Comparison of ENCODE assay signal across 14 cellular contexts in the genomic region with DNA sequence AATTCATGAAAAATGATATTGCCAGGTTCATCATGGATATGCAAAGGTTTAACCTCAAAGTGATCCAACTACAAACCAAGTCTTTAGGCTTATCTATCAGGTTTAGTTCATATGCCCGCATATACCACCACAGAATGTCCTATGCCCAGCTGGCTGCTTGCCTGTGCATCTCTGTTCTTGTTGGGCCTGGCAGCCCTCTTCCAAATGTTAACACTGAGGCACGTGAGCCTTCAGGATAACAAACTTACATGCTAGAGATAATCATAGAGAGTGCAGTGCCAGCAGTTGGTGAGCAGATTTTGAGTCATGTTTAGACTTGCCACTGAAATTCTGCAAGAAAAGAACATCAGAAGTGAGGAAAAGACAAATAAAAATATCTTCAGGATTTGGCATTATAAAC.
DNase-seq lines count a peak whose midpoint lies in the region; ATAC-seq and TF ChIP-seq lines count a peak whose summit lies in the region.
"Had no signal": no experiment of that assay in that cellular context is flagged by ENCODE, and none has a peak within 500 bp of the region (broad histone marks: within the 10 kb centered on the region; RNA-seq: fewer than 3 reads in every experiment).

No MANE protein-coding gene starts in this region.

- no peaks in the 10 kb centered on the region for H3K36me3 Mint-ChIP-seq in MCF 10A (ENCODE audit: insufficient read depth, unreplicated experiment)
- H3K36me3 Mint-ChIP-seq: CD8-positive, alpha-beta memory T cell had no signal

- H3K4me2 ChIP-seq in mammary epithelial cell (ENCODE audit: insufficient read depth, low read depth, low read length) (no peak overlapping the region), PC-9 (no peak overlapping the region)
- H3K4me2 ChIP-seq: BLaER1 had no signal

- 31% methylated on average over 2 of the region's 2 CpGs for WGBS in mammary epithelial cell (ENCODE audit: low coverage, missing lambda C conversion rate)
- 23 to 47% methylated on average over 2 of the region's 2 CpGs for WGBS in heart right ventricle, 2 donors
- 44% methylated on average over 2 of the region's 2 CpGs for WGBS in right cardiac atrium

- peak overlapping the region; percentile 49 for H3K27ac Mint-ChIP-seq in MCF 10A (ENCODE audit: low read depth, unreplicated experiment)
- H3K27ac Mint-ChIP-seq: CD8-positive, alpha-beta memory T cell had no signal

- no peak overlapping the region for H3K4me3 ChIP-seq in mammary epithelial cell (replicated peaks in 1 of 3; ENCODE audit: insufficient read depth in 1 of 3, low read depth in 2 of 3, low read length in 3 of 3)
- H3K4me3 ChIP-seq in heart right ventricle, result no peak overlapping the region
- no peak overlapping the region for H3K4me3 ChIP-seq in right cardiac atrium (ENCODE audit: low read length)
- no peak overlapping the region for H3K4me3 ChIP-seq in PC-9
- H3K4me3 ChIP-seq: BLaER1, HAP-1 had no signal

- CTCF ChIA-PET in MCF 10A (lab: Yijun Ruan, JAX), result no interaction called here
- CTCF ChIA-PET in mammary epithelial cell (lab: Charles Lee; ENCODE audit: low non-redundant PET), result no interaction called here
- CTCF ChIA-PET in PC-9 (lab: Charles Lee), result no interaction called here

- H3K9me3 ChIP-seq in mammary epithelial cell (replicated peaks; ENCODE audit: insufficient read depth, low read length) (peaks cover 17% of the 10 kb centered on the region), heart right ventricle (peaks cover 0 to 4% (median 0%) of the 10 kb centered on the region in 11 donors), right cardiac atrium (ENCODE audit: control insufficient read depth, low read length) (no peaks in the 10 kb centered on the region), PC-9 (ENCODE audit: insufficient read depth, low read depth) (no peaks in the 10 kb centered on the region)
- H3K9me3 ChIP-seq: BLaER1, Caco-2, HAP-1 had no signal

- H3F3A ChIP-seq in PC-9 (ENCODE audit: insufficient read depth, low read depth), result no peaks in the 10 kb centered on the region

- peaks cover 18% of the 10 kb centered on the region for H3K4me1 Mint-ChIP-seq in MCF 10A (ENCODE audit: insufficient read depth, unreplicated experiment)
- H3K4me1 Mint-ChIP-seq: CD8-positive, alpha-beta memory T cell had no signal

- H4K20me1 ChIP-seq in mammary epithelial cell (ENCODE audit: insufficient read depth, low read length), result no peaks in the 10 kb centered on the region
- H4K20me1 ChIP-seq in PC-9 (ENCODE audit: insufficient read depth), result no peaks in the 10 kb centered on the region
- H4K20me1 ChIP-seq: BLaER1 had no signal

- H3K27me3 ChIP-seq in mammary epithelial cell (ENCODE audit: insufficient read depth, low read length), result no peaks in the 10 kb centered on the region
- no peaks in the 10 kb centered on the region for H3K27me3 ChIP-seq in heart right ventricle
- H3K27me3 ChIP-seq in right cardiac atrium (ENCODE audit: control insufficient read depth, insufficient read depth), result no peaks in the 10 kb centered on the region
- H3K27me3 ChIP-seq in PC-9 (ENCODE audit: insufficient read depth, low read depth), result no peaks in the 10 kb centered on the region
- H3K27me3 ChIP-seq: BLaER1 had no signal

- BruUV-seq in MCF 10A (replicated peaks; lab: Mats Ljungman, UMichigan) (no TSS peak), mammary epithelial cell (replicated peaks; lab: Mats Ljungman, UMichigan) (no TSS peak), PC-9 (replicated peaks; lab: Mats Ljungman, UMichigan) (no TSS peak)

- H3K9me2 ChIP-seq in PC-9 (ENCODE audit: insufficient read depth), result no peaks in the 10 kb centered on the region

- H2AFZ ChIP-seq in mammary epithelial cell (ENCODE audit: low read depth, low read length) (no peak overlapping the region), PC-9 (no peak overlapping the region)

- H3K9ac ChIP-seq in mammary epithelial cell (ENCODE audit: insufficient read depth, low read length), result no peak overlapping the region
- H3K9ac ChIP-seq: BLaER1 had no signal

- POLR2A ChIA-PET in MCF 10A (lab: Yijun Ruan, JAX), result interaction anchor here (1.5 kb wide), 1 partner anchor 25 kb away, joined by 6 read pairs; no protein-coding TSS in a partner anchor
- POLR2A ChIA-PET in PC-9 (lab: Charles Lee; ENCODE audit: unreplicated experiment), result no interaction called here

- TF ChIP-seq CTCF in MCF 10A (IDR thresholded peaks at IDR 0.05; ENCODE audit: unreplicated experiment), result no peak
- no peak for TF ChIP-seq CTCF in mammary epithelial cell (conservative IDR thresholded peaks at IDR 0.05 in 1 of 2, IDR thresholded peaks at IDR 0.05 in 1 of 2; ENCODE audit: extremely low read depth in 1 of 2, insufficient read depth in 1 of 2, low read depth in 1 of 2, low read length in 2 of 2)
- TF ChIP-seq CTCF in heart right ventricle (IDR thresholded peaks at IDR 0.05), result no peak
- TF ChIP-seq CTCF in PC-9 (conservative IDR thresholded peaks at IDR 0.05), result no peak

- in situ Hi-C loops in mammary epithelial cell (cut with MboI; ENCODE audit: low sequenced_read_pairs in 2 of 2), result no loop called here

- H3K27ac ChIP-seq in mammary epithelial cell (ENCODE audit: insufficient read depth, low read depth, low read length), result no peak overlapping the region
- peak overlapping the region in 1 of 10 donors; percentile 15 for H3K27ac ChIP-seq in heart right ventricle
- no peak overlapping the region for H3K27ac ChIP-seq in right cardiac atrium (ENCODE audit: low read length)
- no peak overlapping the region for H3K27ac ChIP-seq in PC-9
- H3K27ac ChIP-seq: BLaER1 had no signal

- H3K27me3 Mint-ChIP-seq in MCF 10A (ENCODE audit: insufficient read depth, unreplicated experiment), result no peaks in the 10 kb centered on the region
- H3K27me3 Mint-ChIP-seq: CD8-positive, alpha-beta memory T cell had no signal

- dilution Hi-C loops in mammary epithelial cell (cut with HindIII; ENCODE audit: low sequenced_read_pairs), result no loop called here

- no peak for DNase-seq in MCF 10A (ENCODE audit: unreplicated experiment)
- no peak for DNase-seq in mammary epithelial cell
- DNase-seq in NCI-H69 (lab: John Stamatoyannopoulos, UW), result peak; percentile 50
- DNase-seq in heart right ventricle, result peak in 1 of 2 donors; percentile 15
- DNase-seq in right cardiac atrium, result peak in 2 of 3 donors; percentile 35 to 49
- DNase-seq in HPDE6-E6E7 (ENCODE audit: extremely low spot score), result no peak
- no peak for DNase-seq in PC-9
- DNase-seq: 8988T; AML-193; Caco-2; CD8-positive, alpha-beta memory T cell had no signal

- no peak overlapping the region for H3K4me3 Mint-ChIP-seq in MCF 10A (ENCODE audit: unreplicated experiment)
- H3K4me3 Mint-ChIP-seq: CD8-positive, alpha-beta memory T cell had no signal

- ATAC-seq in heart right ventricle (peak in 7 of 8 donors; percentile 38 to 91 (median 65)), right cardiac atrium (peak; percentile 69 to 83), GM18870 (IDR thresholded peaks at IDR 0.05; ENCODE audit: unreplicated experiment) (no peak)

- H3K9me3 Mint-ChIP-seq in MCF 10A (ENCODE audit: unreplicated experiment), result no peaks in the 10 kb centered on the region

- intact Hi-C loops in MCF 10A (cut with micrococcal nuclease) (no loop called here), mammary epithelial cell (cut with micrococcal nuclease) (no loop called here), heart right ventricle (cut with DNase I) (loop anchor here in 1 of 10 donors (10.0 kb wide), 1 partner anchor 243 kb away; no protein-coding TSS in a partner anchor), right cardiac atrium (cut with DNase I) (no loop called here), PC-9 (cut with micrococcal nuclease; ENCODE audit: unreplicated experiment) (no loop called here)

- H3K36me3 ChIP-seq in mammary epithelial cell (ENCODE audit: insufficient read depth, low read length) (no peaks in the 10 kb centered on the region), heart right ventricle (no peaks in the 10 kb centered on the region), PC-9 (ENCODE audit: low read depth) (no peaks in the 10 kb centered on the region)
- H3K36me3 ChIP-seq: BLaER1, HAP-1 had no signal

- no peaks in the 10 kb centered on the region for H3K79me2 ChIP-seq in mammary epithelial cell (ENCODE audit: insufficient read depth, low read length)
- H3K79me2 ChIP-seq in PC-9 (ENCODE audit: low read depth), result no peaks in the 10 kb centered on the region

- H3K4me1 ChIP-seq in mammary epithelial cell (ENCODE audit: insufficient read depth, low read length), result no peaks in the 10 kb centered on the region
- peaks cover 0 to 13% (median 0%) of the 10 kb centered on the region in 9 donors for H3K4me1 ChIP-seq in heart right ventricle
- no peaks in the 10 kb centered on the region for H3K4me1 ChIP-seq in right cardiac atrium (ENCODE audit: control insufficient read depth, insufficient read depth, low read length)
- no peaks in the 10 kb centered on the region for H3K4me1 ChIP-seq in PC-9 (replicated peaks; ENCODE audit: insufficient read depth)
- H3K4me1 ChIP-seq: BLaER1, Caco-2, HAP-1 had no signal

Comparison
In these comparisons a context has a peak if more than half of its experiments do, and no peak if none do; other contexts are left out.
1. DNase-seq: peak in NCI-H69 (single experiment) and right cardiac atrium (2 of 3); none in MCF 10A (single experiment), mammary epithelial cell (single experiment), HPDE6-E6E7 (single experiment) and PC-9 (0 of 2).